ENCODE assay signal across 6 cellular contexts in the genomic region with DNA sequence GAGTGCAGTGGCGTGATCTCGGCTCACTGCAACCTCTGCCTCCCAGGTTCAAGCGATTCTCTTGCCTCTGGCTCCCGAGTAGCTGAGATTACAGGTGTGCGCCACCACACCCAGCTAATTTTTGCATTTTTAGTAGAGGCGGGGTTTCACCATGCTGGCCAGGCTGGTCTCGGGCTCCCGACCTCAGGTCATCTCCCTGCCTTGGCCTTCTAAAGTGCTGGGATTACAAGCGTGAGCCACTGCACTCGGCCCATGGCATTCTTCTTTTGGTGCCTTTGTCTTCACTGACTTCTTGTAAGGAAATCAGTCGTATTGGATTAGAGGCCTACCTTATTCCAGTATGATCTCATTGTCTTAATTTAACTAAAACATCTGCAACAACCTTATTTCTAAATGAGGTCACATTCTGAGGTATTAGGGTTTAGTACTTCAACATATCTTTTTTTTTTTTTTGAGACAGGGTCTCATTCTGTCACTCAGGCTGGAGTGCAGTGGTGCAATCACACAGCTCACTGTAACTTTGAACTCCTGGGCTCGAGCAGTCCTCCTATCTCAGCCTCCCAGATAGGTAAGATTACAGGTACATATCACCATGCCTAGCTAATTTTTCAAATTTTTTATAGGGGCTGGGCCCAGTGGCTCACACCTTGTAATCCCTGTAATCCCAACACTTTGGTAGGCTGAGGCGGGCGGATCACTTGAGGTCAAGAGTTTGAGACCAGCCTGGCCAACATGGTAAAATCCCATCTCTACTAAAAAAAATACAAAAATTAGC. TPM values are rescaled to one million over a fixed set of nuclear protein-coding genes. Genes with fewer than 3 reads are reported as not detected.
DNase-seq lines count a peak whose midpoint lies in the region; ATAC-seq, FAIRE-seq and TF ChIP-seq lines count a peak whose summit lies in the region.
"Not testable (repeated sequence)": the region's sequence is repeated elsewhere in the genome, so short reads cannot be mapped to it uniquely, and the experiment has no call there.

No MANE protein-coding gene starts in this region.

- H2AFZ ChIP-seq in hepatocyte; HepG2 (ENCODE audit: low read length); trophoblast cell (ENCODE audit: insufficient read depth, low read length, poor library complexity): not testable (repeated sequence)

- in situ Hi-C loops in HepG2 (cut with HindIII; ENCODE audit: extremely low pct_ligation_motif_present, low pct_unique_long_range_greater_than_20kb): not testable (repeated sequence)

- H4K91ac ChIP-seq in trophoblast cell (ENCODE audit: low read depth, low read length): not testable (repeated sequence)

- not testable (repeated sequence) for H3K14ac ChIP-seq in trophoblast cell (ENCODE audit: low read length)

- not testable (repeated sequence) for TF ChIP-seq CTCF in WTC11 (IDR thresholded peaks at IDR 0.05); body of pancreas (IDR thresholded peaks at IDR 0.05); hepatocyte (IDR thresholded peaks at IDR 0.05; ENCODE audit: poor library complexity); HepG2 (CRISPR knock-in tag; IDR thresholded peaks at IDR 0.05); stomach (IDR thresholded peaks at IDR 0.05)

- H3K9me2 ChIP-seq in hepatocyte (replicated peaks; ENCODE audit: insufficient read depth): not testable (repeated sequence)

- not testable (repeated sequence) for TF ChIP-seq RAD21 in HepG2 (CRISPR knock-in tag; IDR thresholded peaks at IDR 0.05)

- not testable (repeated sequence) for TF ChIP-seq POLR2A in body of pancreas (IDR thresholded peaks at IDR 0.05); HepG2 (IDR thresholded peaks at IDR 0.05; ENCODE audit: insufficient read depth in 1 of 2, low read depth in 2 of 2, low read length in 2 of 2); stomach (IDR thresholded peaks at IDR 0.05)

- H3K9ac ChIP-seq in HepG2 (ENCODE audit: insufficient read depth, low read depth, low read length); trophoblast cell (ENCODE audit: low read length): not testable (repeated sequence)

- not testable (repeated sequence) for H3K4ac ChIP-seq in trophoblast cell (ENCODE audit: low read depth, low read length)

- not testable (repeated sequence) for DNase-seq in WTC11 (ENCODE audit: low spot score); body of pancreas; hepatocyte (ENCODE audit: low spot score); HepG2 (ENCODE audit: low spot score); stomach
- DNase-seq in trophoblast cell: peak; percentile 61 to 74

- not testable (repeated sequence) for H3K4me2 ChIP-seq in hepatocyte; HepG2 (ENCODE audit: low read depth, low read length); trophoblast cell (ENCODE audit: low read length)

- TF ChIP-seq EP300 in HepG2 (IDR thresholded peaks at IDR 0.05; ENCODE audit: low read depth in 2 of 2, low read length in 2 of 2); HepG2 (CRISPR knock-in tag; IDR thresholded peaks at IDR 0.05; ENCODE audit: borderline replicate concordance); stomach (IDR thresholded peaks at IDR 0.05): not testable (repeated sequence)

- H3K9me3 ChIP-seq in body of pancreas; hepatocyte (ENCODE audit: low read depth); HepG2 (ENCODE audit: low read length); trophoblast cell (ENCODE audit: insufficient read depth, low read depth, low read length); stomach: not testable (repeated sequence)

- H2BK5ac ChIP-seq in trophoblast cell (ENCODE audit: low read depth, low read length, poor library complexity): not testable (repeated sequence)

- H3K27ac ChIP-seq in body of pancreas: peak overlapping the region in 3 of 4 donors; percentile 78 to 85 (median 81)
- H3K27ac ChIP-seq in hepatocyte: peak overlapping the region; percentile 57
- not testable (repeated sequence) for H3K27ac ChIP-seq in HepG2 (ENCODE audit: extremely low read length, insufficient read depth, low read length); trophoblast cell (ENCODE audit: low read depth, low read length)
- peak overlapping the region; percentile 76 to 88 (median 84) for H3K27ac ChIP-seq in stomach

- H3K4me3 Mint-ChIP-seq in WTC11: not testable (repeated sequence)

- not testable (repeated sequence) for H4K8ac ChIP-seq in trophoblast cell (ENCODE audit: low read depth, low read length)

- not testable (repeated sequence) for H3K4me3 ChIP-seq in body of pancreas; hepatocyte; HepG2 (replicated peaks in 1 of 3; ENCODE audit: insufficient read depth in 1 of 3, low read depth in 2 of 3, low read length in 3 of 3); trophoblast cell (ENCODE audit: low read depth, low read length); stomach

- not testable (repeated sequence) for H3K9me3 Mint-ChIP-seq in WTC11

- not testable (repeated sequence) for H3K18ac ChIP-seq in trophoblast cell (ENCODE audit: low read length)

- H2BK12ac ChIP-seq in trophoblast cell (ENCODE audit: low read length): not testable (repeated sequence)

- H3K79me2 ChIP-seq in hepatocyte; HepG2 (ENCODE audit: insufficient read depth, low read length); trophoblast cell (ENCODE audit: control insufficient read depth, insufficient read depth, low read length, poor library complexity): not testable (repeated sequence)

- H4K12ac ChIP-seq in trophoblast cell (ENCODE audit: low read depth, low read length): not testable (repeated sequence)

- H4K20me1 ChIP-seq in hepatocyte (ENCODE audit: insufficient read depth, poor library complexity, severe bottlenecking); HepG2 (ENCODE audit: insufficient read depth, low read length): not testable (repeated sequence)

- not testable (repeated sequence) for H3K36me3 Mint-ChIP-seq in WTC11

- not testable (repeated sequence) for BruUV-seq in HepG2 (replicated peaks; lab: Mats Ljungman, UMichigan)

- H2AK5ac ChIP-seq in trophoblast cell (ENCODE audit: low read length): not testable (repeated sequence)

- intact Hi-C loops in body of pancreas (cut with DNase I); HepG2 (cut with micrococcal nuclease; ENCODE audit: unreplicated experiment); stomach (cut with DNase I; ENCODE audit: low total_unique reads): not testable (repeated sequence)

- H3K27ac Mint-ChIP-seq in WTC11: peak overlapping the region; percentile 28; the same call in 1 of the 2 replicates

- not testable (repeated sequence) for H3K36me3 ChIP-seq in body of pancreas (replicated peaks in 1 of 2; ENCODE audit: insufficient read depth in 1 of 2, low read depth in 2 of 2); hepatocyte (replicated peaks; ENCODE audit: insufficient read depth, low read depth); HepG2 (replicated peaks in 1 of 2; ENCODE audit: control insufficient read depth in 1 of 2, insufficient read depth in 2 of 2, low read length in 2 of 2); trophoblast cell (ENCODE audit: control insufficient read depth in 1 of 2, insufficient read depth in 2 of 2, low read length in 2 of 2); stomach

- H3K4me1 ChIP-seq in body of pancreas (peaks cover 31% of the 10 kb centered on the region), hepatocyte (ENCODE audit: insufficient read depth) (peaks cover 20% of the 10 kb centered on the region), HepG2 (ENCODE audit: insufficient read depth, low read length) (peaks cover 25% of the 10 kb centered on the region), stomach (peaks cover 12 to 43% (median 33%) of the 10 kb centered on the region in 4 donors)
- not testable (repeated sequence) for H3K4me1 ChIP-seq in trophoblast cell (ENCODE audit: control insufficient read depth in 1 of 2, insufficient read depth in 2 of 2, low read length in 2 of 2)

- not testable (repeated sequence) for FAIRE-seq in HepG2 (lab: Jason Lieb, UNC)

- H3K4me1 Mint-ChIP-seq in WTC11: peaks cover 36% of the 10 kb centered on the region

- not testable (repeated sequence) for ATAC-seq in WTC11, body of pancreas, HepG2

- 95 to 96% methylated on average over 14 of the region's 14 CpGs for WGBS in body of pancreas, 2 donors
- 95% methylated on average over 14 of the region's 14 CpGs for WGBS in hepatocyte (ENCODE audit: low lambda C conversion rate, missing lambda C conversion rate)
- WGBS in HepG2 (ENCODE audit: low lambda C conversion rate): 92% methylated on average over 14 of the region's 14 CpGs
- no CpG with 5 or more reads among the region's 14 CpGs for WGBS in trophoblast cell (ENCODE audit: extremely low coverage, insufficient coverage, insufficient read length)
- 82 to 89% (median 87%) methylated on average over 14 of the region's 14 CpGs for WGBS in stomach, 5 donors

- H2BK120ac ChIP-seq in trophoblast cell (ENCODE audit: insufficient read depth, low read length, poor library complexity): not testable (repeated sequence)

- H3K79me1 ChIP-seq in trophoblast cell (ENCODE audit: low read length): not testable (repeated sequence)

- POLR2A ChIA-PET in WTC11 (lab: Charles Lee): not testable (repeated sequence)
- POLR2A ChIA-PET in HepG2 (lab: Yijun Ruan, JAX): interaction anchor here (0.7 kb wide), 1 partner anchor 10 kb away, joined by 3 read pairs; no protein-coding TSS in a partner anchor

- not testable (repeated sequence) for H3K27me3 Mint-ChIP-seq in WTC11 (ENCODE audit: low read depth)

- CTCF ChIA-PET in WTC11 (lab: Charles Lee): interaction anchor here (1.0 kb wide), 1 partner anchor 55 kb away, joined by 3 read pairs; no protein-coding TSS in a partner anchor
- CTCF ChIA-PET in HepG2 (lab: Yijun Ruan, JAX; ENCODE audit: low intra/inter-chr PET ratio, low total read pairs): not testable (repeated sequence)

- H3K27me3 ChIP-seq in body of pancreas; hepatocyte; HepG2 (ENCODE audit: control insufficient read depth in 1 of 2, insufficient read depth in 2 of 2, low read length in 2 of 2); trophoblast cell (ENCODE audit: insufficient read depth, low read length); stomach: not testable (repeated sequence)

- H3K23ac ChIP-seq in trophoblast cell (ENCODE audit: low read length): not testable (repeated sequence)

RNA-seq across cellular contexts. Expression of gene FXN, which starts 59.0 kb away (rescaled TPM):
- total RNA-seq in WTC11 (2021) (28.7 to 30.6 TPM (median 29.4 TPM) in 3 replicates), body of pancreas (1 to 10 TPM; 3.1 to 6.9 TPM), hepatocyte (12.2 and 13.2 TPM in 2 replicates), HepG2 (2016; rRNA removed; fragmentation: Illumina TruSeq; extraction: Trizol) (24.1 and 30.0 TPM in 2 replicates), stomach (1 to 10 TPM in 4 of 5 donors, under 1 TPM in 1; 0.58 to 4.2 (median 3.2) TPM)
- polyA plus RNA-seq in hepatocyte (27.3 and 31.5 TPM in 2 replicates), HepG2 (2011; rRNA removed) (19.7 and 26.0 TPM in 2 replicates), stomach (10 to 100 TPM in 2 of 3 donors, 1 to 10 TPM in 1; 9.0 to 15.3 (median 14.7) TPM)
- total RNA-seq in HepG2 (2016; cell fraction: cytosol; rRNA removed; fragmentation: Illumina TruSeq; extraction: Trizol; ENCODE audit: low read depth): 25.5 and 29.4 TPM in 2 replicates
- 24.7 and 31.9 TPM in 2 replicates for total RNA-seq in HepG2 (2016; cell fraction: insoluble cytoplasmic fraction; rRNA removed; fragmentation: Illumina TruSeq; extraction: Trizol)
- total RNA-seq in HepG2 (2016; cell fraction: membrane; rRNA removed; fragmentation: Illumina TruSeq; extraction: Trizol): 28.9 and 35.6 TPM in 2 replicates
- total RNA-seq in HepG2 (2016; cell fraction: nucleus; rRNA removed; fragmentation: Illumina TruSeq; extraction: Trizol): 15.6 and 16.2 TPM in 2 replicates
- 28.8 and 35.4 TPM in 2 replicates for polyA plus RNA-seq in HepG2 (2011; cell fraction: cytosol; rRNA removed)
- polyA plus RNA-seq in HepG2 (2011; cell fraction: nucleus; rRNA removed): 8.9 and 9.0 TPM in 2 replicates
- 30.1 and 34.1 TPM in 2 replicates for polyA plus RNA-seq in HepG2 (2012)
- polyA plus RNA-seq in HepG2 (2016; cell fraction: cytosol; fragmentation: Illumina TruSeq; extraction: Trizol; ENCODE audit: low read depth): 109 and 135 TPM in 2 replicates
- 95.1 and 107 TPM in 2 replicates for polyA plus RNA-seq in HepG2 (2016; cell fraction: insoluble cytoplasmic fraction; fragmentation: Illumina TruSeq; extraction: Trizol; ENCODE audit: low read depth)
- 101 and 113 TPM in 2 replicates for polyA plus RNA-seq in HepG2 (2016; cell fraction: membrane; fragmentation: Illumina TruSeq; extraction: Trizol; ENCODE audit: low read depth)
- 51.3 and 52.8 TPM in 2 replicates for polyA plus RNA-seq in HepG2 (2016; cell fraction: nucleus; fragmentation: Illumina TruSeq; extraction: Trizol; ENCODE audit: insufficient read depth, low read depth)
- polyA minus RNA-seq in HepG2 (2011; rRNA and poly(A)+ RNA removed; ENCODE audit: low replicate concordance): 11.0 and 13.3 TPM in 2 replicates
- polyA minus RNA-seq in HepG2 (2011; cell fraction: cytosol; rRNA and poly(A)+ RNA removed): 8.1 and 11.8 TPM in 2 replicates
- 12.6 and 14.2 TPM in 2 replicates for polyA minus RNA-seq in HepG2 (2011; cell fraction: nucleus; rRNA and poly(A)+ RNA removed)
- polyA plus RNA-seq in trophoblast cell (2013): 10.1 and 11.3 TPM in 2 replicates
